In the genomic region with DNA sequence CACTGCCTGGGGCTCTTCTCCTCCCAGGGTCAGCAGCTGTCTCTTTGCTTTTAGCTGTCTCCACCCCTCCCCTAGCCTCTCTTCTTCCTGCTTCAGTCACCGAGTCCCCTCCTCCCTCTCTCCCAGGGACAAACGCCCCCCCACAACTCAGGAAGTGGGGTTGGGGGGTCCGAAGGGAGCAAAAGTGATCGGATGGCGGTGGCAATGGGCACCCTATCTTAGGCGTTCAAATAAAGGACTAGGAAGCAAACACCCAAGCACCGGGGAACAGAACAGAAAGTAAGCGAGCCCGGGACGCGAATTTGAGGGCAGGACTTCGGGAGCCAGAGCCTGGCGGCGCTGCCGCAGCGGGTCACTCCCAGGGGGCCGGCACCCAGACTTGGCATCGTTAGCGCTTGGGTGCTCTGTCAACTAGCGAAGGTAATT, we compare ENCODE assay signal across 7 cellular contexts. TPM values are rescaled to one million over a fixed set of nuclear protein-coding genes. Genes with fewer than 3 reads are reported as not detected.
DNase-seq lines count a peak whose midpoint lies in the region; ATAC-seq, FAIRE-seq and TF ChIP-seq lines count a peak whose summit lies in the region.

No MANE protein-coding gene starts in this region.

- peaks cover 3% of the 10 kb centered on the region for H3K36me3 Mint-ChIP-seq in activated naive CD4-positive, alpha-beta T cell treated with anti-CD3 and anti-CD28 coated beads, Interleukin-2, amount 50 U/mL, for 24 hours

- intact Hi-C loops in sigmoid colon (cut with DNase I), result no loop called here

- H3K9me3 ChIP-seq in right atrium auricular region (no peaks in the 10 kb centered on the region), sigmoid colon (no peaks in the 10 kb centered on the region)

- ATAC-seq in GM18519 (IDR thresholded peaks at IDR 0.05; ENCODE audit: low FRiP score, unreplicated experiment) (no peak), GM18907 (IDR thresholded peaks at IDR 0.05; ENCODE audit: unreplicated experiment) (no peak)

- H3K4me1 ChIP-seq in right atrium auricular region (peaks cover 0 to 43% of the 10 kb centered on the region in 2 donors), sigmoid colon (peaks cover 0 to 40% (median 28%) of the 10 kb centered on the region in 4 donors)

- H3K9me3 Mint-ChIP-seq in activated naive CD4-positive, alpha-beta T cell treated with anti-CD3 and anti-CD28 coated beads, Interleukin-2, amount 50 U/mL, for 24 hours, result no peaks in the 10 kb centered on the region

- H3K27me3 Mint-ChIP-seq in activated naive CD4-positive, alpha-beta T cell treated with anti-CD3 and anti-CD28 coated beads, Interleukin-2, amount 50 U/mL, for 24 hours, result no peaks in the 10 kb centered on the region

- peaks cover 44% of the 10 kb centered on the region for H3K4me1 Mint-ChIP-seq in activated naive CD4-positive, alpha-beta T cell treated with anti-CD3 and anti-CD28 coated beads, Interleukin-2, amount 50 U/mL, for 24 hours

- no peaks in the 10 kb centered on the region for H3K36me3 ChIP-seq in right atrium auricular region
- H3K36me3 ChIP-seq in sigmoid colon, result no peaks in the 10 kb centered on the region

- H3K4me3 ChIP-seq in right atrium auricular region (peak overlapping the region; percentile 65 to 70), sigmoid colon (peak overlapping the region; percentile 41 to 60 (median 57))

- no peak for TF ChIP-seq EP300 in sigmoid colon (IDR thresholded peaks at IDR 0.05)

- peak; percentile 42 for FAIRE-seq in GM18507 (lab: Jason Lieb, UNC)

- H3K27ac ChIP-seq in right atrium auricular region, result peak overlapping the region; percentile 76 to 80
- peak overlapping the region; percentile 72 to 84 (median 80) for H3K27ac ChIP-seq in sigmoid colon

- H3K27me3 ChIP-seq in right atrium auricular region (no peaks in the 10 kb centered on the region), sigmoid colon (peaks cover 18 to 50% (median 20%) of the 10 kb centered on the region in 3 donors)

- DNase-seq in GM18507 (ENCODE audit: extremely low spot score, insufficient read length, low read depth) (no peak), NOMO-1 treated with DMSO at 0.1 percent for 48 hours (lab: John Stamatoyannopoulos, UW; ENCODE audit: unreplicated experiment) (peak; percentile 32), right atrium auricular region (ENCODE audit: low spot score) (no peak), sigmoid colon (no peak)

- WGBS in sigmoid colon, 2 donors, result 0 to 1% methylated on average over 20 of the region's 20 CpGs

- H3K27ac Mint-ChIP-seq in activated naive CD4-positive, alpha-beta T cell treated with anti-CD3 and anti-CD28 coated beads, Interleukin-2, amount 50 U/mL, for 24 hours, result peak overlapping the region; percentile 55

- peak overlapping the region; percentile 95 for H3K4me3 Mint-ChIP-seq in activated naive CD4-positive, alpha-beta T cell treated with anti-CD3 and anti-CD28 coated beads, Interleukin-2, amount 50 U/mL, for 24 hours

- no peak for TF ChIP-seq POLR2A in sigmoid colon (IDR thresholded peaks at IDR 0.05)

- no peak for TF ChIP-seq CTCF in right atrium auricular region (IDR thresholded peaks at IDR 0.05)
- no peak for TF ChIP-seq CTCF in sigmoid colon (IDR thresholded peaks at IDR 0.05)

RNA-seq across cellular contexts. Expression of a gene that starts 1.0 kb away (rescaled TPM):
- total RNA-seq in right atrium auricular region (10 to 100 TPM in 1 of 2 donors, 1 to 10 TPM in 1; 6.2 to 17.7 TPM), sigmoid colon (10 to 100 TPM in 1 of 4 donors, 1 to 10 TPM in 3; 7.7 to 16.9 (median 9.0) TPM)
- 10 to 100 TPM; 10.2 to 75.3 (median 20.6) TPM for polyA plus RNA-seq in sigmoid colon

RNA-seq across cellular contexts. Expression of a gene that starts 40.1 kb away (rescaled TPM):
- total RNA-seq in right atrium auricular region (1 to 10 TPM; 6.5 to 8.6 TPM), sigmoid colon (10 to 100 TPM in 3 of 4 donors, 1 to 10 TPM in 1; 8.9 to 11.1 (median 10.4) TPM)
- 100 to 1,000 TPM in 1 of 3 donors, 10 to 100 TPM in 2; 76.3 to 160 (median 96.9) TPM for polyA plus RNA-seq in sigmoid colon
